In the genomic region with DNA sequence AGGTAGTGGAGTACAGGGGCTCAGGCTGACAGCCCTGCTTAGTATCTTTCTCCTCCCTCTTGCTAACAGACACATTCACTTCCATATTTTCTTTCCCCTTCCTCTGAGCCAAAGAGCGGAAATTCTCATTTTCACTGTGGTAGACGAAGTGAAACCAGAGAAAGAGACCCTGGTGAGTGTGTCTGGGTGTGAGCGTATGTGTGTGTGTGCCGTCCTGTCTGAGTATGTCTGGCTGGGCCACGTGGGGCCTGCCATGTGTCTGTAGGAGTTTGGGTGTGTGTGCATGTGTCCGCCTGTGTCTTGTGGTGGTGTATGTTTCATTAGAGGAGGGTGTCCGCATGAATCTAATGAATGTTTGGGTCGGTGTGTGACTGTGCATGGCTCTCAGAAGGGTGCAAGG, we compare ENCODE assay signal across 11 cellular contexts. TPM values are rescaled to one million over a fixed set of nuclear protein-coding genes. Genes with fewer than 3 reads are reported as not detected.
DNase-seq lines count a peak whose midpoint lies in the region; ATAC-seq and TF ChIP-seq lines count a peak whose summit lies in the region.
"Had no signal": no experiment of that assay in that cellular context is flagged by ENCODE, and none has a peak within 500 bp of the region (broad histone marks: within the 10 kb centered on the region; RNA-seq: fewer than 3 reads in every experiment).

No MANE protein-coding gene starts in this region.

- H3K4me1 Mint-ChIP-seq in activated CD4-positive, alpha-beta memory T cell treated with anti-CD3 and anti-CD28 coated beads for 36 hours (ENCODE audit: low read depth) = peaks cover 15% of the 10 kb centered on the region
- peaks cover 18% of the 10 kb centered on the region for H3K4me1 Mint-ChIP-seq in activated CD4-positive, alpha-beta memory T cell treated with anti-CD3 and anti-CD28 coated beads, Interleukin-2, amount 10 ng/mL, durations not matched to agents 7 days and 5 days
- H3K4me1 Mint-ChIP-seq in stimulated activated naive CD8-positive, alpha-beta T cell treated with anti-CD3 and anti-CD28 coated beads, Interleukin-15, amount 100 ng/mL, for 72 hours = peaks cover 46% of the 10 kb centered on the region

- no peak for TF ChIP-seq CTCF in RWPE1 (conservative IDR thresholded peaks at IDR 0.05; ENCODE audit: low read depth)

- no peaks in the 10 kb centered on the region for H3K9me3 Mint-ChIP-seq in activated CD4-positive, alpha-beta memory T cell treated with anti-CD3 and anti-CD28 coated beads for 36 hours
- no peaks in the 10 kb centered on the region for H3K9me3 Mint-ChIP-seq in activated CD4-positive, alpha-beta memory T cell treated with anti-CD3 and anti-CD28 coated beads, Interleukin-2, amount 10 ng/mL, durations not matched to agents 7 days and 5 days
- H3K9me3 Mint-ChIP-seq in stimulated activated naive CD8-positive, alpha-beta T cell treated with anti-CD3 and anti-CD28 coated beads, Interleukin-15, amount 100 ng/mL, for 72 hours = no peaks in the 10 kb centered on the region

- H3K27ac ChIP-seq in RWPE1 = no peak overlapping the region

- DNase-seq in activated CD4-positive, alpha-beta memory T cell treated with anti-CD3 and anti-CD28 coated beads for 36 hours = peak; percentile 20
- DNase-seq in activated CD4-positive, alpha-beta memory T cell treated with anti-CD3 and anti-CD28 coated beads, Interleukin-2, amount 10 ng/mL, durations not matched to agents 7 days and 5 days = no peak
- DNase-seq in SKM-1 treated with dmso at 0.1 percent for 144 hours (lab: John Stamatoyannopoulos, UW; ENCODE audit: unreplicated experiment) (peak; percentile 50), iPS-NIHi11 (ENCODE audit: low spot score) (peak; percentile 3), AG08396 (ENCODE audit: low spot score) (no peak), RWPE1 (ENCODE audit: low spot score) (no peak)
- DNase-seq in stimulated activated naive CD8-positive, alpha-beta T cell treated with anti-CD3 and anti-CD28 coated beads, Interleukin-15, amount 100 ng/mL, for 72 hours = no peak
- DNase-seq: ACHN; effector CD8-positive, alpha-beta T cell; PC-3 had no signal

- CTCF ChIA-PET in activated CD4-positive, alpha-beta memory T cell treated with anti-CD3 and anti-CD28 coated beads for 36 hours (lab: Charles Lee) = no interaction called here
- CTCF ChIA-PET in activated CD4-positive, alpha-beta memory T cell treated with anti-CD3 and anti-CD28 coated beads, Interleukin-2, amount 10 ng/mL, durations not matched to agents 7 days and 5 days (lab: Charles Lee) = interaction anchor here (1.5 kb wide), 1 partner anchor 11 kb away, joined by 3 read pairs; no protein-coding TSS in a partner anchor
- CTCF ChIA-PET in RWPE1 (lab: Yijun Ruan, JAX) = no interaction called here

- intact Hi-C loops in activated CD4-positive, alpha-beta memory T cell treated with anti-CD3 and anti-CD28 coated beads for 36 hours (cut with micrococcal nuclease) = no loop called here

- no peak overlapping the region for H3K4me3 Mint-ChIP-seq in activated CD4-positive, alpha-beta memory T cell treated with anti-CD3 and anti-CD28 coated beads for 36 hours
- H3K4me3 Mint-ChIP-seq in activated CD4-positive, alpha-beta memory T cell treated with anti-CD3 and anti-CD28 coated beads, Interleukin-2, amount 10 ng/mL, durations not matched to agents 7 days and 5 days = no peak overlapping the region
- peak overlapping the region; percentile 47 to 52 for H3K4me3 Mint-ChIP-seq in stimulated activated naive CD8-positive, alpha-beta T cell treated with anti-CD3 and anti-CD28 coated beads, Interleukin-15, amount 100 ng/mL, for 72 hours

- no peak overlapping the region for H3K27ac Mint-ChIP-seq in activated CD4-positive, alpha-beta memory T cell treated with anti-CD3 and anti-CD28 coated beads for 36 hours
- no peak overlapping the region for H3K27ac Mint-ChIP-seq in activated CD4-positive, alpha-beta memory T cell treated with anti-CD3 and anti-CD28 coated beads, Interleukin-2, amount 10 ng/mL, durations not matched to agents 7 days and 5 days
- H3K27ac Mint-ChIP-seq in stimulated activated naive CD8-positive, alpha-beta T cell treated with anti-CD3 and anti-CD28 coated beads, Interleukin-15, amount 100 ng/mL, for 72 hours = peak overlapping the region in 1 of 2 donors; percentile 36

- POLR2A ChIA-PET in activated CD4-positive, alpha-beta memory T cell treated with anti-CD3 and anti-CD28 coated beads for 36 hours (lab: Charles Lee) = interaction anchor here (0.6 kb wide), 1 partner anchor 18 kb away, joined by 4 read pairs; no protein-coding TSS in a partner anchor
- POLR2A ChIA-PET in activated CD4-positive, alpha-beta memory T cell treated with anti-CD3 and anti-CD28 coated beads, Interleukin-2, amount 10 ng/mL, durations not matched to agents 7 days and 5 days (lab: Charles Lee) = no interaction called here
- POLR2A ChIA-PET in RWPE1 (lab: Yijun Ruan, JAX; ENCODE audit: low non-redundant PET) = no interaction called here

- ATAC-seq in stimulated activated naive CD8-positive, alpha-beta T cell treated with anti-CD3 and anti-CD28 coated beads, Interleukin-15, amount 100 ng/mL, for 72 hours = peak; percentile 70
- no peak for ATAC-seq in GM21367 (IDR thresholded peaks at IDR 0.05; ENCODE audit: unreplicated experiment)
- ATAC-seq: PC-3 had no signal

- H3K36me3 Mint-ChIP-seq in activated CD4-positive, alpha-beta memory T cell treated with anti-CD3 and anti-CD28 coated beads for 36 hours = no peaks in the 10 kb centered on the region
- no peaks in the 10 kb centered on the region for H3K36me3 Mint-ChIP-seq in activated CD4-positive, alpha-beta memory T cell treated with anti-CD3 and anti-CD28 coated beads, Interleukin-2, amount 10 ng/mL, durations not matched to agents 7 days and 5 days (ENCODE audit: low read depth)

- H3K27me3 Mint-ChIP-seq in activated CD4-positive, alpha-beta memory T cell treated with anti-CD3 and anti-CD28 coated beads for 36 hours = peaks cover 37% of the 10 kb centered on the region
- H3K27me3 Mint-ChIP-seq in activated CD4-positive, alpha-beta memory T cell treated with anti-CD3 and anti-CD28 coated beads, Interleukin-2, amount 10 ng/mL, durations not matched to agents 7 days and 5 days = peaks cover 43% of the 10 kb centered on the region
- peaks cover 45% of the 10 kb centered on the region for H3K27me3 Mint-ChIP-seq in stimulated activated naive CD8-positive, alpha-beta T cell treated with anti-CD3 and anti-CD28 coated beads, Interleukin-15, amount 100 ng/mL, for 72 hours

RNA-seq across cellular contexts. Expression of a gene that starts 1.7 kb away (rescaled TPM):
- not detected for total RNA-seq in activated CD4-positive, alpha-beta memory T cell treated with anti-CD3 and anti-CD28 coated beads for 36 hours
- total RNA-seq in activated CD4-positive, alpha-beta memory T cell treated with anti-CD3 and anti-CD28 coated beads, Interleukin-2, amount 10 ng/mL, durations not matched to agents 7 days and 5 days = not detected

RNA-seq across cellular contexts. Expression of a gene that starts 25.9 kb away (rescaled TPM):
- 10 to 100 TPM; 56.7 to 56.8 TPM for total RNA-seq in activated CD4-positive, alpha-beta memory T cell treated with anti-CD3 and anti-CD28 coated beads for 36 hours
- 10 to 100 TPM; 57.2 to 58.4 TPM for total RNA-seq in activated CD4-positive, alpha-beta memory T cell treated with anti-CD3 and anti-CD28 coated beads, Interleukin-2, amount 10 ng/mL, durations not matched to agents 7 days and 5 days

RNA-seq across cellular contexts. Expression of a gene that starts 32.6 kb away (rescaled TPM):
- 100 to 1,000 TPM; 138 to 143 TPM for total RNA-seq in activated CD4-positive, alpha-beta memory T cell treated with anti-CD3 and anti-CD28 coated beads for 36 hours
- total RNA-seq in activated CD4-positive, alpha-beta memory T cell treated with anti-CD3 and anti-CD28 coated beads, Interleukin-2, amount 10 ng/mL, durations not matched to agents 7 days and 5 days = 100 to 1,000 TPM; 215 to 221 TPM

RNA-seq across cellular contexts. Expression of a gene that starts 34.7 kb away (rescaled TPM):
- total RNA-seq in activated CD4-positive, alpha-beta memory T cell treated with anti-CD3 and anti-CD28 coated beads for 36 hours = 10 to 100 TPM; 33.3 TPM
- 10 to 100 TPM; 29.7 to 29.9 TPM for total RNA-seq in activated CD4-positive, alpha-beta memory T cell treated with anti-CD3 and anti-CD28 coated beads, Interleukin-2, amount 10 ng/mL, durations not matched to agents 7 days and 5 days

RNA-seq across cellular contexts. Expression of a gene that starts 39.5 kb away (rescaled TPM):
- total RNA-seq in activated CD4-positive, alpha-beta memory T cell treated with anti-CD3 and anti-CD28 coated beads for 36 hours = not detected
- not detected for total RNA-seq in activated CD4-positive, alpha-beta memory T cell treated with anti-CD3 and anti-CD28 coated beads, Interleukin-2, amount 10 ng/mL, durations not matched to agents 7 days and 5 days
- total RNA-seq: PC-3 had no signal

Comparison
In these comparisons a context has a peak if more than half of its experiments do, and no peak if none do; other contexts are left out.
1. DNase-seq: peak in activated CD4-positive, alpha-beta memory T cell treated with anti-CD3 and anti-CD28 coated beads for 36 hours (single experiment), SKM-1 treated with dmso at 0.1 percent for 144 hours (single experiment) and iPS-NIHi11 (single experiment); none in activated CD4-positive, alpha-beta memory T cell treated with anti-CD3 and anti-CD28 coated beads, Interleukin-2, amount 10 ng/mL, durations not matched to agents 7 days and 5 days (single experiment), stimulated activated naive CD8-positive, alpha-beta T cell treated with anti-CD3 and anti-CD28 coated beads, Interleukin-15, amount 100 ng/mL, for 72 hours (0 of 2), AG08396 (single experiment) and RWPE1 (single experiment).
2. H3K4me3 Mint-ChIP-seq: peak in stimulated activated naive CD8-positive, alpha-beta T cell treated with anti-CD3 and anti-CD28 coated beads, Interleukin-15, amount 100 ng/mL, for 72 hours (2 of 2); none in activated CD4-positive, alpha-beta memory T cell treated with anti-CD3 and anti-CD28 coated beads for 36 hours (single experiment) and activated CD4-positive, alpha-beta memory T cell treated with anti-CD3 and anti-CD28 coated beads, Interleukin-2, amount 10 ng/mL, durations not matched to agents 7 days and 5 days (single experiment).